8 cellular contexts compared by ENCODE assay signal in genomic region chr3:5194801-5195509, GRCh38. TPM values are rescaled to one million over a fixed set of nuclear protein-coding genes. Genes with fewer than 3 reads are reported as not detected.
DNase-seq lines count a peak whose midpoint lies in the region; ATAC-seq and TF ChIP-seq lines count a peak whose summit lies in the region.

No MANE protein-coding gene starts in this region.

- intact Hi-C loops in CD14-positive monocyte (cut with micrococcal nuclease) = loop anchor here in 1 of 2 donors (2.0 to 10.0 kb wide), 3 partner anchors 72 to 218 kb away; partner anchors contain the start of genes ARL8B and BHLHE40

- H3K36me3 Mint-ChIP-seq in CD14-positive monocyte = peaks cover 22 to 46% of the 10 kb centered on the region in 2 donors
- H3K36me3 Mint-ChIP-seq in endothelial cell (ENCODE audit: low read depth, unreplicated experiment) = peaks cover 4% of the 10 kb centered on the region

- TF ChIP-seq CTCF in CD14-positive monocyte (IDR thresholded peaks at IDR 0.05) (no peak), endothelial cell (IDR thresholded peaks at IDR 0.05; ENCODE audit: unreplicated experiment) (no peak), retinal pigment epithelial cell (conservative IDR thresholded peaks at IDR 0.05; ENCODE audit: low read depth, low read length) (no peak)

- peaks cover 88% of the 10 kb centered on the region for H3K4me1 Mint-ChIP-seq in CD14-positive monocyte
- H3K4me1 Mint-ChIP-seq in endothelial cell (ENCODE audit: unreplicated experiment) = peaks cover 23% of the 10 kb centered on the region

- H3K27ac Mint-ChIP-seq in CD14-positive monocyte (peak overlapping the region; percentile 93 to 97 (median 95)), endothelial cell (ENCODE audit: unreplicated experiment) (peak overlapping the region; percentile 67)

- no peak overlapping the region for H3K4me3 Mint-ChIP-seq in CD14-positive monocyte
- no peak overlapping the region for H3K4me3 Mint-ChIP-seq in endothelial cell (ENCODE audit: unreplicated experiment)

- no peaks in the 10 kb centered on the region for H3K9me3 Mint-ChIP-seq in CD14-positive monocyte
- H3K9me3 Mint-ChIP-seq in endothelial cell (ENCODE audit: unreplicated experiment) = no peaks in the 10 kb centered on the region

- H3K27me3 Mint-ChIP-seq in CD14-positive monocyte (ENCODE audit: low read depth in 3 of 3) = no peaks in the 10 kb centered on the region
- H3K27me3 Mint-ChIP-seq in endothelial cell (ENCODE audit: unreplicated experiment) = peaks cover 1% of the 10 kb centered on the region

- DNase-seq in CD14-positive monocyte (ENCODE audit: low spot score) (peak; percentile 74), SKM-1 treated with dmso at 0.1 percent for 144 hours (lab: John Stamatoyannopoulos, UW; ENCODE audit: unreplicated experiment) (peak; percentile 56), endothelial cell (ENCODE audit: low spot score) (no peak), retinal pigment epithelial cell (ENCODE audit: low read depth) (peak; percentile 59), retina (no peak), NCI-H774 (lab: John Stamatoyannopoulos, UW) (no peak)

- H3K4me3 ChIP-seq in retinal pigment epithelial cell (ENCODE audit: low read length) = no peak overlapping the region

- ATAC-seq in GM19023 (IDR thresholded peaks at IDR 0.05; ENCODE audit: unreplicated experiment) (peak; percentile 27), HG03196 (IDR thresholded peaks at IDR 0.05; ENCODE audit: unreplicated experiment) (peak; percentile 45)

RNA-seq across cellular contexts. Expression of gene EDEM1, which starts 7.4 kb away (rescaled TPM):
- polyA plus RNA-seq in CD14-positive monocyte = 10 to 100 TPM; 17.5 to 23.7 TPM
- total RNA-seq in endothelial cell (ENCODE audit: unreplicated experiment) = 18.2 TPM

Comparison
In these comparisons a context has a peak if more than half of its experiments do, and no peak if none do; other contexts are left out.
1. DNase-seq: peak in CD14-positive monocyte (single experiment), SKM-1 treated with dmso at 0.1 percent for 144 hours (single experiment) and retinal pigment epithelial cell (single experiment); none in endothelial cell (single experiment), retina (single experiment) and NCI-H774 (single experiment).